Comparison of ENCODE assay signal across 2 cellular contexts in the genomic region with DNA sequence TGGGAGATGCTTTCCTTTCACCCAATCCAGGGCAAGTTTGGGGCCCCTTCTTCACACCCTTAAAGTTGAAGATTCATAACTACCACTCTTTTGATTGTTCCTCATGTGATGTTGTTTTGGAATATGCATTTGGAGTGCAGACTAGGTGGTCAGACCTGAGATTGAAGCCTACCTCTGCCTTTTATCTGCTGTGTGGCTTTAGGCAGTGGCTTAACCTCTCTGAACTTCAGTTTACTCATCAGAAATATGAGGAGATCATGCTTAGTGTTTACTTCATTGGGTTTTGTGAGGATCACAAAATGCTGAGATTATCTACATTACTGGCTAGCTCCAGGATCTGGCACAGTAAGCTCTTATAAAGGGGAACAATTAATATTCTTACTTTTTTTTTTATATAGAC.
TF ChIP-seq lines count a peak whose summit lies in the region.

No MANE protein-coding gene starts in this region.

TF ChIP-seq in HepG2, 621 proteins besides CTCF, POLR2A, EP300 and RAD21:
- TF ChIP-seq, protein P1, sequence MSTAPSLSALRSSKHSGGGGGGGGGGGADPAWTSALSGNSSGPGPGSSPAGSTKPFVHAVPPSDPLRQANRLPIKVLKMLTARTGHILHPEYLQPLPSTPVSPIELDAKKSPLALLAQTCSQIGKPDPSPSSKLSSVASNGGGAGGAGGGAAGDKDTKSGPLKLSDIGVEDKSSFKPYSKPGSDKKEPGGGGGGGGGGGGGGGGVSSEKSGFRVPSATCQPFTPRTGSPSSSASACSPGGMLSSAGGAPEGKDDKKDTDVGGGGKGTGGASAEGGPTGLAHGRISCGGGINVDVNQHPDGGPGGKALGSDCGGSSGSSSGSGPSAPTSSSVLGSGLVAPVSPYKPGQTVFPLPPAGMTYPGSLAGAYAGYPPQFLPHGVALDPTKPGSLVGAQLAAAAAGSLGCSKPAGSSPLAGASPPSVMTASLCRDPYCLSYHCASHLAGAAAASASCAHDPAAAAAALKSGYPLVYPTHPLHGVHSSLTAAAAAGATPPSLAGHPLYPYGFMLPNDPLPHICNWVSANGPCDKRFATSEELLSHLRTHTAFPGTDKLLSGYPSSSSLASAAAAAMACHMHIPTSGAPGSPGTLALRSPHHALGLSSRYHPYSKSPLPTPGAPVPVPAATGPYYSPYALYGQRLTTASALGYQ (CRISPR knock-in tag; IDR thresholded peaks at IDR 0.05), result no peak
- no peak for TF ChIP-seq ZNF773 (CRISPR knock-in tag; IDR thresholded peaks at IDR 0.05; ENCODE audit: borderline replicate concordance)
- TF ChIP-seq MED13 (CRISPR knock-in tag; IDR thresholded peaks at IDR 0.05), result no peak
- TF ChIP-seq ZNF713 (CRISPR knock-in tag; IDR thresholded peaks at IDR 0.05), result no peak
- TF ChIP-seq NFATC3 (CRISPR knock-in tag; IDR thresholded peaks at IDR 0.05), result no peak
- TF ChIP-seq ZNF768 (CRISPR knock-in tag; IDR thresholded peaks at IDR 0.05), result peak; percentile 82; the same call in 1 of the 2 replicates
TF ChIP-seq in HepG2: peak in this region for 1.

TF ChIP-seq in K562, 482 proteins besides CTCF, POLR2A, EP300 and RAD21:
- TF ChIP-seq RBM25 (IDR thresholded peaks at IDR 0.05; ENCODE audit: low read depth, low read length, severe bottlenecking) (peak; percentile 83), ZFP36 (IDR thresholded peaks at IDR 0.05; ENCODE audit: low read depth, low read length, partially characterized antibody) (peak; percentile 75), NELFE (IDR thresholded peaks at IDR 0.05; ENCODE audit: insufficient read depth, insufficient read length) (no peak), MYBL2 (IDR thresholded peaks at IDR 0.05; ENCODE audit: low read depth) (no peak), MYBL2 (CRISPR knock-in tag; IDR thresholded peaks at IDR 0.05; ENCODE audit: borderline replicate concordance) (no peak), BRD9 (IDR thresholded peaks at IDR 0.05; ENCODE audit: low read depth, partially characterized antibody) (no peak), BCOR (IDR thresholded peaks at IDR 0.05) (peak; percentile 60; the same call in 1 of the 2 replicates), CBX5 (IDR thresholded peaks at IDR 0.05; ENCODE audit: borderline replicate concordance, low read depth) (no peak)
- TF ChIP-seq, protein P2, sequence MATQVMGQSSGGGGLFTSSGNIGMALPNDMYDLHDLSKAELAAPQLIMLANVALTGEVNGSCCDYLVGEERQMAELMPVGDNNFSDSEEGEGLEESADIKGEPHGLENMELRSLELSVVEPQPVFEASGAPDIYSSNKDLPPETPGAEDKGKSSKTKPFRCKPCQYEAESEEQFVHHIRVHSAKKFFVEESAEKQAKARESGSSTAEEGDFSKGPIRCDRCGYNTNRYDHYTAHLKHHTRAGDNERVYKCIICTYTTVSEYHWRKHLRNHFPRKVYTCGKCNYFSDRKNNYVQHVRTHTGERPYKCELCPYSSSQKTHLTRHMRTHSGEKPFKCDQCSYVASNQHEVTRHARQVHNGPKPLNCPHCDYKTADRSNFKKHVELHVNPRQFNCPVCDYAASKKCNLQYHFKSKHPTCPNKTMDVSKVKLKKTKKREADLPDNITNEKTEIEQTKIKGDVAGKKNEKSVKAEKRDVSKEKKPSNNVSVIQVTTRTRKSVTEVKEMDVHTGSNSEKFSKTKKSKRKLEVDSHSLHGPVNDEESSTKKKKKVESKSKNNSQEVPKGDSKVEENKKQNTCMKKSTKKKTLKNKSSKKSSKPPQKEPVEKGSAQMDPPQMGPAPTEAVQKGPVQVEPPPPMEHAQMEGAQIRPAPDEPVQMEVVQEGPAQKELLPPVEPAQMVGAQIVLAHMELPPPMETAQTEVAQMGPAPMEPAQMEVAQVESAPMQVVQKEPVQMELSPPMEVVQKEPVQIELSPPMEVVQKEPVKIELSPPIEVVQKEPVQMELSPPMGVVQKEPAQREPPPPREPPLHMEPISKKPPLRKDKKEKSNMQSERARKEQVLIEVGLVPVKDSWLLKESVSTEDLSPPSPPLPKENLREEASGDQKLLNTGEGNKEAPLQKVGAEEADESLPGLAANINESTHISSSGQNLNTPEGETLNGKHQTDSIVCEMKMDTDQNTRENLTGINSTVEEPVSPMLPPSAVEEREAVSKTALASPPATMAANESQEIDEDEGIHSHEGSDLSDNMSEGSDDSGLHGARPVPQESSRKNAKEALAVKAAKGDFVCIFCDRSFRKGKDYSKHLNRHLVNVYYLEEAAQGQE (CRISPR knock-in tag; IDR thresholded peaks at IDR 0.05; ENCODE audit: low read depth), result no peak
